Comparison of ENCODE assay signal across 7 cellular contexts in genomic region chr21:31611445-31611844, GRCh38.
"Had no signal": no experiment of that assay in that cellular context is flagged by ENCODE, and none has a peak within 500 bp of the region (broad histone marks: within the 10 kb centered on the region; RNA-seq: fewer than 3 reads in every experiment).

No MANE protein-coding gene starts in this region.

- H2AFZ ChIP-seq: GM23248 had no signal

- H3K27ac ChIP-seq: GM23248 had no signal

- H3K4me1 ChIP-seq: HAP-1 had no signal

- H3K36me3 ChIP-seq: HAP-1 had no signal

- H3K9ac ChIP-seq: GM23248 had no signal

- H3K4me3 ChIP-seq: GM23248, HAP-1, K562 had no signal

- DNase-seq: GM23248, GOT3, H7, IMR-90, KG1 had no signal

- H3K9me3 ChIP-seq: HAP-1 had no signal
